ENCODE assay signal across 19 cellular contexts in the genomic region with DNA sequence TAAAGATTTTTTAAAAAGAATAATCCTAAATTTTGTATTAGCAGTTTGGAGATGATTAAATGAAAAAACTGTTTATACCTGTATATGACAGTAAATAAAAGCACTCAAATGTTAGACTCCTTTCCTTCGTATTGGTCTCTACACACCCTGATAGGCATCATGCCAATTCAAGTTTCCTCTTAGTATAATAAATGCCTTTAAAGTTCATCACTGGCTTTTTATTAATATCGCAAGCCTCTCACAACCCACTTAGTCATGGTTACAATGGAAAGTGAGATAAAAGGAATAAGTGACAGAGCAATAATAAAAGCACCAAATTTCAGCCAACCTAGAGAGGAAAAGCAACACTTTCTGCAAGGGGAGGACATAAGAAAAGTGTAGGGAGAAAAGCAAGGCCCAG.
DNase-seq lines count a peak whose midpoint lies in the region; ATAC-seq, FAIRE-seq and TF ChIP-seq lines count a peak whose summit lies in the region.
"Had no signal": no experiment of that assay in that cellular context is flagged by ENCODE, and none has a peak within 500 bp of the region (broad histone marks: within the 10 kb centered on the region; RNA-seq: fewer than 3 reads in every experiment).

No MANE protein-coding gene starts in this region.

- H3K27ac ChIP-seq in pancreas, result no peak overlapping the region
- H3K27ac ChIP-seq in aorta (ENCODE audit: low read depth in 1 of 2, low read length in 2 of 2), result no peak overlapping the region
- H3K27ac ChIP-seq: BLaER1, GM23248 had no signal

- no peaks in the 10 kb centered on the region for H3K9me3 Mint-ChIP-seq in immature natural killer cell
- H3K9me3 Mint-ChIP-seq in CD14-positive monocyte, result peaks cover 3 to 13% (median 6%) of the 10 kb centered on the region in 7 donors

- peaks cover 7 to 30% (median 19%) of the 10 kb centered on the region in 3 donors for H3K36me3 Mint-ChIP-seq in immature natural killer cell
- peaks cover 29 to 34% of the 10 kb centered on the region in 2 donors for H3K36me3 Mint-ChIP-seq in CD14-positive monocyte

- H3K4me3 ChIP-seq in fibroblast of pulmonary artery (replicated peaks; ENCODE audit: low read depth, low read length) (no peak overlapping the region), pancreas (no peak overlapping the region), aorta (ENCODE audit: low read length in 2 of 2) (no peak overlapping the region)
- H3K4me3 ChIP-seq: BLaER1, GM12878, GM23248 had no signal

- peak; percentile 31 for FAIRE-seq in colon (lab: Jason Lieb, UNC)
- peak; percentile 39 for FAIRE-seq in pancreas (lab: Jason Lieb, UNC)
- FAIRE-seq: GM12878, GM18507, H54 had no signal

- no peak overlapping the region for H3K27ac Mint-ChIP-seq in immature natural killer cell
- no peak overlapping the region for H3K27ac Mint-ChIP-seq in CD14-positive monocyte
- H3K27ac Mint-ChIP-seq: CD4-positive, CD25-positive, alpha-beta regulatory T cell had no signal

- H3K27me3 ChIP-seq in pancreas (no peaks in the 10 kb centered on the region), aorta (ENCODE audit: control insufficient read depth in 1 of 2, insufficient read depth in 2 of 2, low read length in 1 of 2) (no peaks in the 10 kb centered on the region)
- H3K27me3 ChIP-seq: BLaER1 had no signal

- H3K27me3 Mint-ChIP-seq in immature natural killer cell (ENCODE audit: low read depth in 3 of 3), result peaks cover 0 to 2% (median 0%) of the 10 kb centered on the region in 3 donors
- H3K27me3 Mint-ChIP-seq in CD14-positive monocyte (ENCODE audit: low read depth in 3 of 3), result no peaks in the 10 kb centered on the region
- H3K27me3 Mint-ChIP-seq: CD4-positive, CD25-positive, alpha-beta regulatory T cell had no signal

- H3K4me3 Mint-ChIP-seq in immature natural killer cell (no peak overlapping the region), CD14-positive monocyte (no peak overlapping the region)
- H3K4me3 Mint-ChIP-seq: CD4-positive, CD25-positive, alpha-beta regulatory T cell had no signal

- 83 to 87% methylated on average over 2 of the region's 2 CpGs for WGBS in pancreas, 2 donors
- 65 to 74% methylated on average over 2 of the region's 2 CpGs for WGBS in aorta, 2 donors

- H3K4me1 ChIP-seq in pancreas (no peaks in the 10 kb centered on the region), aorta (ENCODE audit: control insufficient read depth in 1 of 2, insufficient read depth in 2 of 2, low read length in 2 of 2) (no peaks in the 10 kb centered on the region)
- H3K4me1 ChIP-seq: BLaER1 had no signal

- no peaks in the 10 kb centered on the region for H3K4me1 Mint-ChIP-seq in immature natural killer cell
- H3K4me1 Mint-ChIP-seq in CD14-positive monocyte, result no peaks in the 10 kb centered on the region

- peak; percentile 34 for DNase-seq in LoVo (ENCODE audit: low spot score)
- DNase-seq in fibroblast of pulmonary artery (ENCODE audit: low read depth), result peak; percentile 22
- DNase-seq in pancreas, result no peak
- no peak for DNase-seq in SW 1271 (lab: John Stamatoyannopoulos, UW)
- DNase-seq in aorta, result no peak
- DNase-seq in immature natural killer cell, result no peak
- DNase-seq in CD14-positive monocyte (ENCODE audit: low spot score), result no peak
- DNase-seq: 8988T; AML-193; Calu3; CD4-positive, CD25-positive, alpha-beta regulatory T cell; DMS 273 treated with DMSO at 0.1 percent for 48 hours; GM23248 had no signal

- H3K36me3 ChIP-seq in pancreas (no peaks in the 10 kb centered on the region), aorta (ENCODE audit: control insufficient read depth in 1 of 2, insufficient read depth in 2 of 2, low read length in 1 of 2) (no peaks in the 10 kb centered on the region)

- TF ChIP-seq CTCF in fibroblast of pulmonary artery (IDR thresholded peaks at IDR 0.05; ENCODE audit: low read length, missing control alignments) (no peak), pancreas (IDR thresholded peaks at IDR 0.05) (no peak), CD14-positive monocyte (IDR thresholded peaks at IDR 0.05) (no peak)

- ATAC-seq in pancreas (no peak), aorta (ENCODE audit: low FRiP score) (no peak)
- ATAC-seq: GM12878, HCT116 had no signal

- H3K9me3 ChIP-seq in pancreas, result no peaks in the 10 kb centered on the region
- no peaks in the 10 kb centered on the region for H3K9me3 ChIP-seq in aorta (ENCODE audit: control insufficient read depth, low read length)

- intact Hi-C loops in pancreas (cut with DNase I) (no loop called here), aorta (cut with DNase I) (no loop called here), CD14-positive monocyte (cut with micrococcal nuclease) (no loop called here)

Comparison
In these comparisons a context has a peak if more than half of its experiments do, and no peak if none do; other contexts are left out.
1. DNase-seq: peak in LoVo (single experiment) and fibroblast of pulmonary artery (single experiment); none in pancreas (0 of 6), SW 1271 (0 of 2), aorta (0 of 2), immature natural killer cell (0 of 3) and CD14-positive monocyte (single experiment).